ENCODE assay signal across 14 cellular contexts in the genomic region with DNA sequence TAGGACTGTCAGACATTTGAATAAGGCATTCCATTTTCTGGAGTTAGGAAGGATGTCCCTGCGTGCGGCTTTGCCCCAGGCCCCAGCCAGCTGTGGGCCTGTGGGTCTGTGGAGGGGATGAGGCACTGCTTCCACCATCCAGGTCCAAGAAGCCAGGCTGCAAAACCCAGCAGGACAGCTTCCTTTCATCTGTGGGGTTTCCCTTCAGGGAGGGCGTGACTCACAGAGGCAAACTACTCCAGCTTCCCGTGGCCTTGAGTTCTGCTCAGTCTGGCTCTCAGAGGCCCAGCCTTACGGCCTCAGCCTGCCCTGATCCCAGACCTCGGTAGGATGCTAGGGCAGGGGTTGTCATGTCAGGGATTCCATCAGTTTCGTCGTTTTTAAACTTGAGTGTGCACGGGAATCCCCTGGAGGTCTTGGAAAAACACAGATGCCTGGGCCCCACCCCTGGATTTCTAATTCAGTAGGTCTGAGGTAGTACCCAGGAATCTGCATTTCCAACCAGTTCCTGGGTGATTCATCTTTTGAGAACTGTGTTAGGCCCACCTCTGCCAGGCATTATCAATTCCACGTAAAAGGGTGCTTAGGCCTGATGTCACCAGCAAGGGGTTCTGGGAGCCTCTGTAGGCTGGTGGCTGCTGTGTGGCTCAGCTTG. TPM values are rescaled to one million over a fixed set of nuclear protein-coding genes. Genes with fewer than 3 reads are reported as not detected.
DNase-seq lines count a peak whose midpoint lies in the region; ATAC-seq, FAIRE-seq and TF ChIP-seq lines count a peak whose summit lies in the region.
"Had no signal": no experiment of that assay in that cellular context is flagged by ENCODE, and none has a peak within 500 bp of the region (broad histone marks: within the 10 kb centered on the region; RNA-seq: fewer than 3 reads in every experiment).

No MANE protein-coding gene starts in this region.

- intact Hi-C loops in left colon (cut with DNase I, micrococcal nuclease): no loop called here

- POLR2A ChIA-PET in HEK293 (lab: Yijun Ruan, JAX): no interaction called here

- no peaks in the 10 kb centered on the region for H3K9me3 ChIP-seq in DND-41 (ENCODE audit: insufficient read depth, low read length, severe bottlenecking)
- H3K9me3 ChIP-seq in HEK293 (ENCODE audit: control insufficient read depth, insufficient read depth, low read depth, low read length): no peaks in the 10 kb centered on the region
- H3K9me3 ChIP-seq: suprapubic skin had no signal

- H4K20me1 ChIP-seq in DND-41 (ENCODE audit: insufficient read depth, low read length): no peaks in the 10 kb centered on the region

- CTCF ChIA-PET in HEK293 (lab: Yijun Ruan, JAX): no interaction called here

- H3K36me3 ChIP-seq in DND-41 (ENCODE audit: insufficient read depth, low read length): no peaks in the 10 kb centered on the region
- H3K36me3 ChIP-seq in HEK293 (ENCODE audit: control insufficient read depth in 2 of 2, insufficient read depth in 1 of 2, low read length in 2 of 2): no peaks in the 10 kb centered on the region
- H3K36me3 ChIP-seq: suprapubic skin had no signal

- H2AFZ ChIP-seq in DND-41 (ENCODE audit: low read depth, low read length): no peak overlapping the region

- H3K27me3 ChIP-seq in DND-41 (ENCODE audit: insufficient read depth, low read length, poor library complexity): no peaks in the 10 kb centered on the region
- H3K27me3 ChIP-seq: suprapubic skin had no signal

- H3K36me3 Mint-ChIP-seq in activated naive CD4-positive, alpha-beta T cell treated with anti-CD3 and anti-CD28 coated beads, Interleukin-2, amount 50 U/mL, for 72 hours: no peaks in the 10 kb centered on the region
- H3K36me3 Mint-ChIP-seq: activated naive CD8-positive, alpha-beta T cell treated with anti-CD3 and anti-CD28 coated beads, Interleukin-2, amount 10 ng/mL, durations not matched to agents 7 days and 5 days; memory B cell had no signal

- H3K4me1 ChIP-seq in DND-41 (ENCODE audit: insufficient read depth, low read length): no peaks in the 10 kb centered on the region
- H3K4me1 ChIP-seq in HEK293 (ENCODE audit: control insufficient read depth, insufficient read depth, low read length): no peaks in the 10 kb centered on the region

- H3K4me3 ChIP-seq in DND-41 (ENCODE audit: low read depth in 1 of 2, low read length in 2 of 2): no peak overlapping the region
- H3K4me3 ChIP-seq in HEK293 (ENCODE audit: low read depth, low read length): no peak overlapping the region
- H3K4me3 ChIP-seq: suprapubic skin had no signal

- H3K27ac Mint-ChIP-seq in activated naive CD4-positive, alpha-beta T cell treated with anti-CD3 and anti-CD28 coated beads, Interleukin-2, amount 50 U/mL, for 72 hours: no peak overlapping the region

- DNase-seq in DND-41 (no peak), left colon (no peak), COLO829 (ENCODE audit: low spot score) (no peak), activated gamma-delta T cell (lab: John Stamatoyannopoulos, UW) (no peak), GM19239 (ENCODE audit: insufficient read length, low spot score) (no peak)
- no peak for DNase-seq in activated naive CD4-positive, alpha-beta T cell treated with anti-CD3 and anti-CD28 coated beads, Interleukin-2, amount 50 U/mL, for 72 hours (ENCODE audit: low spot score in 2 of 2)
- DNase-seq: activated naive CD8-positive, alpha-beta T cell treated with anti-CD3 and anti-CD28 coated beads, Interleukin-2, amount 10 ng/mL, durations not matched to agents 7 days and 5 days; Calu3; effector memory CD4-positive, alpha-beta T cell; NCI-H2227 treated with DMSO at 0.1 percent for 48 hours had no signal

- no peak for TF ChIP-seq CTCF in DND-41 (IDR thresholded peaks at IDR 0.05; ENCODE audit: borderline replicate concordance, extremely low read depth, low read length, poor library complexity, severe bottlenecking)
- no peak for TF ChIP-seq CTCF in HEK293 (tag by site-specific recombination; IDR thresholded peaks at IDR 0.05)

- no peak overlapping the region for H3K4me2 ChIP-seq in DND-41 (ENCODE audit: insufficient read depth, low read length)

- H3K79me2 ChIP-seq in DND-41 (ENCODE audit: insufficient read depth, low read length): no peaks in the 10 kb centered on the region

- H3K9me3 Mint-ChIP-seq in activated naive CD4-positive, alpha-beta T cell treated with anti-CD3 and anti-CD28 coated beads, Interleukin-2, amount 50 U/mL, for 72 hours: no peaks in the 10 kb centered on the region
- H3K9me3 Mint-ChIP-seq: activated naive CD8-positive, alpha-beta T cell treated with anti-CD3 and anti-CD28 coated beads, Interleukin-2, amount 10 ng/mL, durations not matched to agents 7 days and 5 days; memory B cell had no signal

- peak; percentile 39; the same call in 1 of the 3 replicates for ATAC-seq in DND-41 (ENCODE audit: insufficient read depth, low read depth)
- peak; percentile 68 to 71 for ATAC-seq in activated naive CD4-positive, alpha-beta T cell treated with anti-CD3 and anti-CD28 coated beads, Interleukin-2, amount 50 U/mL, for 72 hours
- peak; percentile 20 for ATAC-seq in left colon
- no peak for ATAC-seq in GM19463 (IDR thresholded peaks at IDR 0.05; ENCODE audit: unreplicated experiment)

- H3K27ac ChIP-seq in DND-41 (ENCODE audit: low read length): no peak overlapping the region
- no peak overlapping the region for H3K27ac ChIP-seq in HEK293 (ENCODE audit: extremely low read depth, low read depth, low read length)
- H3K27ac ChIP-seq: suprapubic skin had no signal

- H3K9ac ChIP-seq in DND-41 (ENCODE audit: low read depth, low read length): no peak overlapping the region

- FAIRE-seq in GM19239 (lab: Jason Lieb, UNC): no peak

TF ChIP-seq in HEK293, 187 proteins besides CTCF, POLR2A, EP300 and RAD21:
- TF ChIP-seq, protein P1, sequence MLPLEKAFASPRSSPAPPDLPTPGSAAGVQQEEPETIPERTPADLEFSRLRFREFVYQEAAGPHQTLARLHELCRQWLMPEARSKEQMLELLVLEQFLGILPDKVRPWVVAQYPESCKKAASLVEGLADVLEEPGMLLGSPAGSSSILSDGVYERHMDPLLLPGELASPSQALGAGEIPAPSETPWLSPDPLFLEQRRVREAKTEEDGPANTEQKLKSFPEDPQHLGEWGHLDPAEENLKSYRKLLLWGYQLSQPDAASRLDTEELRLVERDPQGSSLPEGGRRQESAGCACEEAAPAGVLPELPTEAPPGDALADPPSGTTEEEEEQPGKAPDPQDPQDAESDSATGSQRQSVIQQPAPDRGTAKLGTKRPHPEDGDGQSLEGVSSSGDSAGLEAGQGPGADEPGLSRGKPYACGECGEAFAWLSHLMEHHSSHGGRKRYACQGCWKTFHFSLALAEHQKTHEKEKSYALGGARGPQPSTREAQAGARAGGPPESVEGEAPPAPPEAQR (tag by site-specific recombination; IDR thresholded peaks at IDR 0.05): no peak
- peak; percentile 68 for TF ChIP-seq ZIC2 (tag by site-specific recombination; IDR thresholded peaks at IDR 0.05)
- TF ChIP-seq ZBTB20 (tag by site-specific recombination; IDR thresholded peaks at IDR 0.05): peak; percentile 65

RNA-seq across cellular contexts. Expression of a gene that starts 32.3 kb away (rescaled TPM):
- total RNA-seq in activated naive CD4-positive, alpha-beta T cell treated with anti-CD3 and anti-CD28 coated beads, Interleukin-2, amount 50 U/mL, for 72 hours: 10 to 100 TPM in 1 of 2 donors, 1 to 10 TPM in 1; 6.6 to 14.2 TPM
- total RNA-seq in left colon: 10 to 100 TPM; 30.7 to 45.6 TPM
